ENCODE assay signal across 8 cellular contexts in the genomic region with DNA sequence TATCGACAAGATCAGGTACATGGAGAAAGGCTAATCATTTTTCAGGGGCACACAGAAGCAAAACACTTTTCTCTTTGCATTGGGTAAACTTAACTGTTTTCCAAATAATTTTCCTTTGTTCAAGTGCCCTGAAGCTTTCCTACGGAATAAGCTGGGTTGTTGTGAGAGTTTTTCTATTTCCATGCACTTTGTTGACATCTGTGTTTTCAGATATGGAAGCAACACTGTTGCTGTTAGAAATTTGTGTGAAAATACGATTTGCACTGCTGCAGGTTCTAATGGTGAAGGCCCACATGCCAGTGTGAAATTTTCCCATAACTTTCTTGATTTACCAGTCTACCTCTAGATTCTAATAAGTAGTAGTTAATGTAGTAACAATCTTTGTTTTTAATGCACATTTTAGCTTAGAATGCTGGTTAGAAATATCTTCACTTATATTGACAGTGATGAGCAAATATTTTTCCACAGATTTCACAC. TPM values are rescaled to one million over a fixed set of nuclear protein-coding genes. Genes with fewer than 3 reads are reported as not detected.
DNase-seq lines count a peak whose midpoint lies in the region; ATAC-seq and TF ChIP-seq lines count a peak whose summit lies in the region.

No MANE protein-coding gene starts in this region.

- DNase-seq in GM12865 (ENCODE audit: low read depth) (no peak), glutamatergic neuron (no peak), skeletal muscle cell (ENCODE audit: low read depth) (no peak), cerebellar nuclear complex (lab: John Stamatoyannopoulos, UW) (no peak), HPDE6-E6E7 (ENCODE audit: extremely low spot score) (no peak)
- DNase-seq in activated CD4-positive, alpha-beta memory T cell treated with anti-CD3 and anti-CD28 coated beads for 36 hours = no peak

- H3K9me3 Mint-ChIP-seq in activated CD4-positive, alpha-beta memory T cell treated with anti-CD3 and anti-CD28 coated beads for 36 hours = no peaks in the 10 kb centered on the region
- H3K9me3 Mint-ChIP-seq in glutamatergic neuron (ENCODE audit: unreplicated experiment) = peaks cover 3% of the 10 kb centered on the region

- POLR2A ChIA-PET in activated CD4-positive, alpha-beta memory T cell treated with anti-CD3 and anti-CD28 coated beads for 36 hours (lab: Charles Lee) = interaction anchor here (2.2 kb wide), 1 partner anchor 16 kb away, joined by 6 read pairs; no protein-coding TSS in a partner anchor

- TF ChIP-seq CTCF in GM12865 (IDR thresholded peaks at IDR 0.05; ENCODE audit: insufficient read depth, low read depth, low read length, missing control alignments) (no peak), glutamatergic neuron (IDR thresholded peaks at IDR 0.05; ENCODE audit: partially characterized antibody, unreplicated experiment) (no peak)

- H3K4me3 ChIP-seq in GM12865 (ENCODE audit: low read depth, low read length) = peak overlapping the region; percentile 75
- H3K4me3 ChIP-seq in skeletal muscle cell (ENCODE audit: low read depth, low read length) = peak overlapping the region; percentile 73

- H3K27ac Mint-ChIP-seq in activated CD4-positive, alpha-beta memory T cell treated with anti-CD3 and anti-CD28 coated beads for 36 hours = peak overlapping the region; percentile 89
- peak overlapping the region; percentile 98 for H3K27ac Mint-ChIP-seq in glutamatergic neuron (ENCODE audit: unreplicated experiment)

- H3K4me1 Mint-ChIP-seq in activated CD4-positive, alpha-beta memory T cell treated with anti-CD3 and anti-CD28 coated beads for 36 hours (ENCODE audit: low read depth) = peaks cover 58% of the 10 kb centered on the region
- peaks cover 17% of the 10 kb centered on the region for H3K4me1 Mint-ChIP-seq in glutamatergic neuron (ENCODE audit: low read depth, unreplicated experiment)

- peaks cover 6% of the 10 kb centered on the region for H3K36me3 Mint-ChIP-seq in activated CD4-positive, alpha-beta memory T cell treated with anti-CD3 and anti-CD28 coated beads for 36 hours
- no peaks in the 10 kb centered on the region for H3K36me3 Mint-ChIP-seq in glutamatergic neuron (ENCODE audit: unreplicated experiment)

- H3K27me3 Mint-ChIP-seq in activated CD4-positive, alpha-beta memory T cell treated with anti-CD3 and anti-CD28 coated beads for 36 hours = no peaks in the 10 kb centered on the region
- H3K27me3 Mint-ChIP-seq in glutamatergic neuron (ENCODE audit: unreplicated experiment) = peaks cover 7% of the 10 kb centered on the region

- H3K4me3 Mint-ChIP-seq in activated CD4-positive, alpha-beta memory T cell treated with anti-CD3 and anti-CD28 coated beads for 36 hours = peak overlapping the region; percentile 87
- H3K4me3 Mint-ChIP-seq in glutamatergic neuron (ENCODE audit: unreplicated experiment) = peak overlapping the region; percentile 97

- no peak for ATAC-seq in GM21360 (IDR thresholded peaks at IDR 0.05; ENCODE audit: unreplicated experiment)
- ATAC-seq in GM21723 (IDR thresholded peaks at IDR 0.05; ENCODE audit: unreplicated experiment) = no peak

- CTCF ChIA-PET in activated CD4-positive, alpha-beta memory T cell treated with anti-CD3 and anti-CD28 coated beads for 36 hours (lab: Charles Lee) = interaction anchor here (0.9 to 1.3 kb wide), 2 partner anchors 18 to 41 kb away, joined by 3 read pairs; partner anchors contain the start of gene NFYC

- intact Hi-C loops in activated CD4-positive, alpha-beta memory T cell treated with anti-CD3 and anti-CD28 coated beads for 36 hours (cut with micrococcal nuclease) = loop anchor here (1.0 kb wide), 1 partner anchor 19 kb away; the partner anchor contains the start of gene NFYC

RNA-seq across cellular contexts. Expression of gene NFYC, which starts 18.3 kb away (rescaled TPM):
- 10 to 100 TPM; 52.6 to 61.7 TPM for total RNA-seq in activated CD4-positive, alpha-beta memory T cell treated with anti-CD3 and anti-CD28 coated beads for 36 hours
- 44.2 TPM for total RNA-seq in glutamatergic neuron (ENCODE audit: unreplicated experiment)

RNA-seq across cellular contexts. Expression of gene RIMS3, which starts 44.4 kb away (rescaled TPM):
- total RNA-seq in activated CD4-positive, alpha-beta memory T cell treated with anti-CD3 and anti-CD28 coated beads for 36 hours = 1 to 10 TPM; 3.7 to 4.0 TPM
- total RNA-seq in glutamatergic neuron (ENCODE audit: unreplicated experiment) = 126 TPM

Comparison
In these comparisons a context has a peak if more than half of its experiments do, and no peak if none do; other contexts are left out.
1. RNA of gene RIMS3, which starts 44.4 kb away (total RNA-seq): 126 TPM in glutamatergic neuron (single experiment); 3.7 to 4.0 TPM in activated CD4-positive, alpha-beta memory T cell treated with anti-CD3 and anti-CD28 coated beads for 36 hours; every median in the first group is over 10 times any median in the second.